1 cellular context compared by ENCODE assay signal in the genomic region with DNA sequence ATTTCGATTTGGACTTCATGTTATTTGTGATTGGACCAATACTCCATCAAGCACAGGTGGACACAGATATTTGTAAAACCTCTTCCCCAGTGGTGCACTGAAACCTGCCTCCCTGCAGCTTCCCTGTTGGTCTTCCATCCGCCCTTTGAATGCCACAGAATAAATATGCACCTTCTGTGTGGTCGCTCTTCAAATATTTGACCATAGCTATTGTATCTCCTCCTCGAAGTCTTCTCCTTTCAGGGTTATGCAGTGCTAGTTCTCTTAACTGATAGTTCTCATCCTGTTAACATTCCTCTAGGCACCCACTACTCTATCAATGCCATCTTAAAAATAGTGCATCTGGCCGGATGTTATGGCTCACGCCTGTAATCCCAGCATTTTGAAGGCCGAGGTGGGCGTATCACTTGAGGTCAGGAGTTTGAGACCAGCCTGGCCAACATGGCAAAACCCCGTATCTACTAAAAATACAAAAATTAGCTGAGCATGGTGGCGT.
A peak's percentile ranks its signal among the peaks of the same experiment; 100 is the strongest.
TF ChIP-seq lines count a peak whose summit lies in the region.

No MANE protein-coding gene starts in this region.

TF ChIP-seq in HepG2, 621 proteins besides CTCF, POLR2A, EP300 and RAD21 (continued from another document and continues in another):
- TF ChIP-seq IRX3 (CRISPR knock-in tag; IDR thresholded peaks at IDR 0.05; ENCODE audit: borderline replicate concordance, low read depth): no peak
- TF ChIP-seq TGIF2 (CRISPR knock-in tag; IDR thresholded peaks at IDR 0.05): peak; percentile 83
- TF ChIP-seq SIN3A (IDR thresholded peaks at IDR 0.05; ENCODE audit: borderline replicate concordance, low read depth, low read length): peak; percentile 47; the same call in 1 of the 2 replicates
- no peak for TF ChIP-seq ZFP36 (IDR thresholded peaks at IDR 0.05; ENCODE audit: borderline replicate concordance, low read depth, low read length, partially characterized antibody)
- TF ChIP-seq NCOA2 (CRISPR knock-in tag; IDR thresholded peaks at IDR 0.05): peak; percentile 97
- TF ChIP-seq ZFP1 (CRISPR knock-in tag; IDR thresholded peaks at IDR 0.05): peak; percentile 86; the same call in 1 of the 2 replicates
- TF ChIP-seq ZNF615 (CRISPR knock-in tag; IDR thresholded peaks at IDR 0.05; ENCODE audit: borderline replicate concordance): no peak
- TF ChIP-seq, protein P1, sequence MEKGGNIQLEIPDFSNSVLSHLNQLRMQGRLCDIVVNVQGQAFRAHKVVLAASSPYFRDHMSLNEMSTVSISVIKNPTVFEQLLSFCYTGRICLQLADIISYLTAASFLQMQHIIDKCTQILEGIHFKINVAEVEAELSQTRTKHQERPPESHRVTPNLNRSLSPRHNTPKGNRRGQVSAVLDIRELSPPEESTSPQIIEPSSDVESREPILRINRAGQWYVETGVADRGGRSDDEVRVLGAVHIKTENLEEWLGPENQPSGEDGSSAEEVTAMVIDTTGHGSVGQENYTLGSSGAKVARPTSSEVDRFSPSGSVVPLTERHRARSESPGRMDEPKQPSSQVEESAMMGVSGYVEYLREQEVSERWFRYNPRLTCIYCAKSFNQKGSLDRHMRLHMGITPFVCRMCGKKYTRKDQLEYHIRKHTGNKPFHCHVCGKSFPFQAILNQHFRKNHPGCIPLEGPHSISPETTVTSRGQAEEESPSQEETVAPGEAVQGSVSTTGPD (CRISPR knock-in tag; IDR thresholded peaks at IDR 0.05): peak; percentile 72; the same call in 1 of the 2 replicates
- TF ChIP-seq SYNCRIP (IDR thresholded peaks at IDR 0.05; ENCODE audit: insufficient read depth, low read depth, low read length): no peak
- TF ChIP-seq THAP11 (CRISPR knock-in tag; IDR thresholded peaks at IDR 0.05): peak; percentile 62
- 0 out of 2 replicates have a peak, but pooled peaks have one; percentile 33 for TF ChIP-seq TMF1 (CRISPR knock-in tag; IDR thresholded peaks at IDR 0.05; ENCODE audit: low read depth)
- TF ChIP-seq, protein P2, sequence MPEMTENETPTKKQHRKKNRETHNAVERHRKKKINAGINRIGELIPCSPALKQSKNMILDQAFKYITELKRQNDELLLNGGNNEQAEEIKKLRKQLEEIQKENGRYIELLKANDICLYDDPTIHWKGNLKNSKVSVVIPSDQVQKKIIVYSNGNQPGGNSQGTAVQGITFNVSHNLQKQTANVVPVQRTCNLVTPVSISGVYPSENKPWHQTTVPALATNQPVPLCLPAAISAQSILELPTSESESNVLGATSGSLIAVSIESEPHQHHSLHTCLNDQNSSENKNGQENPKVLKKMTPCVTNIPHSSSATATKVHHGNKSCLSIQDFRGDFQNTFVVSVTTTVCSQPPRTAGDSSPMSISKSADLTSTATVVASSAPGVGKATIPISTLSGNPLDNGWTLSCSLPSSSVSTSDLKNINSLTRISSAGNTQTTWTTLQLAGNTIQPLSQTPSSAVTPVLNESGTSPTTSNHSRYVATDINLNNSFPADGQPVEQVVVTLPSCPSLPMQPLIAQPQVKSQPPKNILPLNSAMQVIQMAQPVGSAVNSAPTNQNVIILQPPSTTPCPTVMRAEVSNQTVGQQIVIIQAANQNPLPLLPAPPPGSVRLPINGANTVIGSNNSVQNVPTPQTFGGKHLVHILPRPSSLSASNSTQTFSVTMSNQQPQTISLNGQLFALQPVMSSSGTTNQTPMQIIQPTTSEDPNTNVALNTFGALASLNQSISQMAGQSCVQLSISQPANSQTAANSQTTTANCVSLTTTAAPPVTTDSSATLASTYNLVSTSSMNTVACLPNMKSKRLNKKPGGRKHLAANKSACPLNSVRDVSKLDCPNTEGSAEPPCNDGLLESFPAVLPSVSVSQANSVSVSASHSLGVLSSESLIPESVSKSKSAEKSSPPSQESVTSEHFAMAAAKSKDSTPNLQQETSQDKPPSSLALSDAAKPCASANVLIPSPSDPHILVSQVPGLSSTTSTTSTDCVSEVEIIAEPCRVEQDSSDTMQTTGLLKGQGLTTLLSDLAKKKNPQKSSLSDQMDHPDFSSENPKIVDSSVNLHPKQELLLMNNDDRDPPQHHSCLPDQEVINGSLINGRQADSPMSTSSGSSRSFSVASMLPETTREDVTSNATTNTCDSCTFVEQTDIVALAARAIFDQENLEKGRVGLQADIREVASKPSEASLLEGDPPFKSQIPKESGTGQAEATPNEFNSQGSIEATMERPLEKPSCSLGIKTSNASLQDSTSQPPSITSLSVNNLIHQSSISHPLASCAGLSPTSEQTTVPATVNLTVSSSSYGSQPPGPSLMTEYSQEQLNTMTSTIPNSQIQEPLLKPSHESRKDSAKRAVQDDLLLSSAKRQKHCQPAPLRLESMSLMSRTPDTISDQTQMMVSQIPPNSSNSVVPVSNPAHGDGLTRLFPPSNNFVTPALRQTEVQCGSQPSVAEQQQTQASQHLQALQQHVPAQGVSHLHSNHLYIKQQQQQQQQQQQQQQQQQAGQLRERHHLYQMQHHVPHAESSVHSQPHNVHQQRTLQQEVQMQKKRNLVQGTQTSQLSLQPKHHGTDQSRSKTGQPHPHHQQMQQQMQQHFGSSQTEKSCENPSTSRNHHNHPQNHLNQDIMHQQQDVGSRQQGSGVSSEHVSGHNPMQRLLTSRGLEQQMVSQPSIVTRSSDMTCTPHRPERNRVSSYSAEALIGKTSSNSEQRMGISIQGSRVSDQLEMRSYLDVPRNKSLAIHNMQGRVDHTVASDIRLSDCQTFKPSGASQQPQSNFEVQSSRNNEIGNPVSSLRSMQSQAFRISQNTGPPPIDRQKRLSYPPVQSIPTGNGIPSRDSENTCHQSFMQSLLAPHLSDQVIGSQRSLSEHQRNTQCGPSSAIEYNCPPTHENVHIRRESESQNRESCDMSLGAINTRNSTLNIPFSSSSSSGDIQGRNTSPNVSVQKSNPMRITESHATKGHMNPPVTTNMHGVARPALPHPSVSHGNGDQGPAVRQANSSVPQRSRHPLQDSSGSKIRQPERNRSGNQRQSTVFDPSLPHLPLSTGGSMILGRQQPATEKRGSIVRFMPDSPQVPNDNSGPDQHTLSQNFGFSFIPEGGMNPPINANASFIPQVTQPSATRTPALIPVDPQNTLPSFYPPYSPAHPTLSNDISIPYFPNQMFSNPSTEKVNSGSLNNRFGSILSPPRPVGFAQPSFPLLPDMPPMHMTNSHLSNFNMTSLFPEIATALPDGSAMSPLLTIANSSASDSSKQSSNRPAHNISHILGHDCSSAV (CRISPR knock-in tag; IDR thresholded peaks at IDR 0.05; ENCODE audit: borderline replicate concordance): no peak
- no peak for TF ChIP-seq ZNF382 (CRISPR knock-in tag; IDR thresholded peaks at IDR 0.05; ENCODE audit: borderline replicate concordance)
- TF ChIP-seq CHD2 (IDR thresholded peaks at IDR 0.05; ENCODE audit: low read depth, low read length): no peak
- TF ChIP-seq MED8 (CRISPR knock-in tag; IDR thresholded peaks at IDR 0.05; ENCODE audit: insufficient replicate concordance): peak; percentile 92
- no peak for TF ChIP-seq PRDM15 (CRISPR knock-in tag; IDR thresholded peaks at IDR 0.05)
- TF ChIP-seq FOXA1 (IDR thresholded peaks at IDR 0.05): peak; percentile 89
- TF ChIP-seq FOXA1 (CRISPR knock-in tag; IDR thresholded peaks at IDR 0.05): peak; percentile 96
- TF ChIP-seq, protein P3, sequence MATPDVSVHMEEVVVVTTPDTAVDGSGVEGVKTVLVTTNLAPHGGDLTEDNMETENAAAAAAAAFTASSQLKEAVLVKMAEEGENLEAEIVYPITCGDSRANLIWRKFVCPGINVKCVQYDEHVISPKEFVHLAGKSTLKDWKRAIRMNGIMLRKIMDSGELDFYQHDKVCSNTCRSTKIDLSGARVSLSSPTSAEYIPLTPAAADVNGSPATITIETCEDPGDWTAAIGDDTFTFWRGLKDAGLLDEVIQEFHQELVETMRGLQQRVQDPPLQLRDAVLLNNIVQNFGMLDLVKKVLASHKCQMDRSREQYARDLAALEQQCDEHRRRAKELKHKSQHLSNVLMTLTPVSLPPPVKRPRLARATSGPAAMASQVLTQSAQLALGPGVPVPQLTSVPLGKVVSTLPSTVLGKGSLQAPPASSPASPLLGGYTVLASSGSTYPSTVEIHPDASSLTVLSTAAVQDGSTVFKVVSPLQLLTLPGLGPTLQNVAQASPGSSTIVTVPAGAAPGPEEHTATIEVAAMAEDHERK (CRISPR knock-in tag; IDR thresholded peaks at IDR 0.05; ENCODE audit: low read depth): no peak
- TF ChIP-seq ARNTL (CRISPR knock-in tag; IDR thresholded peaks at IDR 0.05): peak; percentile 40; the same call in 1 of the 2 replicates
- TF ChIP-seq ARID4A (CRISPR knock-in tag; IDR thresholded peaks at IDR 0.05; ENCODE audit: borderline replicate concordance): peak; percentile 79; the same call in 1 of the 2 replicates
- TF ChIP-seq SMARCC2 (IDR thresholded peaks at IDR 0.05): no peak
- no peak; the same call in 1 of the 2 replicates for TF ChIP-seq HIC2 (CRISPR knock-in tag; IDR thresholded peaks at IDR 0.05; ENCODE audit: low read depth)
- TF ChIP-seq WIZ (CRISPR knock-in tag; IDR thresholded peaks at IDR 0.05): no peak
- no peak for TF ChIP-seq IKZF4 (CRISPR knock-in tag; IDR thresholded peaks at IDR 0.05; ENCODE audit: borderline replicate concordance, low read depth, not compliant biosample characterization)
- TF ChIP-seq FOXK1 (CRISPR knock-in tag; IDR thresholded peaks at IDR 0.05; ENCODE audit: borderline replicate concordance, low read depth): peak; percentile 88; the same call in 1 of the 2 replicates
- no peak for TF ChIP-seq SP140L (CRISPR knock-in tag; IDR thresholded peaks at IDR 0.05; ENCODE audit: borderline replicate concordance)
- TF ChIP-seq KLF16 (CRISPR knock-in tag; IDR thresholded peaks at IDR 0.05): peak in 1 of 2 experiments; percentile 68; a peak in 2 of 4 replicates
- TF ChIP-seq, protein P4, sequence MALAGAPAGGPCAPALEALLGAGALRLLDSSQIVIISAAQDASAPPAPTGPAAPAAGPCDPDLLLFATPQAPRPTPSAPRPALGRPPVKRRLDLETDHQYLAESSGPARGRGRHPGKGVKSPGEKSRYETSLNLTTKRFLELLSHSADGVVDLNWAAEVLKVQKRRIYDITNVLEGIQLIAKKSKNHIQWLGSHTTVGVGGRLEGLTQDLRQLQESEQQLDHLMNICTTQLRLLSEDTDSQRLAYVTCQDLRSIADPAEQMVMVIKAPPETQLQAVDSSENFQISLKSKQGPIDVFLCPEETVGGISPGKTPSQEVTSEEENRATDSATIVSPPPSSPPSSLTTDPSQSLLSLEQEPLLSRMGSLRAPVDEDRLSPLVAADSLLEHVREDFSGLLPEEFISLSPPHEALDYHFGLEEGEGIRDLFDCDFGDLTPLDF (CRISPR knock-in tag; IDR thresholded peaks at IDR 0.05): no peak
